Comparison of ENCODE assay signal across 8 cellular contexts in genomic region chr22:45240137-45240809, GRCh38. TPM values are rescaled to one million over a fixed set of nuclear protein-coding genes. Genes with fewer than 3 reads are reported as not detected.
DNase-seq lines count a peak whose midpoint lies in the region; ATAC-seq and TF ChIP-seq lines count a peak whose summit lies in the region.

No MANE protein-coding gene starts in this region.

- peak; percentile 28 for DNase-seq in M059J (ENCODE audit: low read depth)
- DNase-seq in activated naive CD4-positive, alpha-beta T cell treated with anti-CD3 and anti-CD28 coated beads for 36 hours: peak; percentile 34
- no peak for DNase-seq in left ventricle myocardium superior
- no peak for DNase-seq in sciatic nerve (ENCODE audit: low spot score)
- DNase-seq in GF-D8 (lab: John Stamatoyannopoulos, UW): no peak
- no peak for DNase-seq in central memory CD4-positive, alpha-beta T cell
- DNase-seq in middle frontal gyrus (ENCODE audit: extremely low spot score, low spot score): no peak

- peaks cover 29% of the 10 kb centered on the region for H3K4me1 Mint-ChIP-seq in activated naive CD4-positive, alpha-beta T cell treated with anti-CD3 and anti-CD28 coated beads for 36 hours (ENCODE audit: low read depth)

- H3K27me3 Mint-ChIP-seq in activated naive CD4-positive, alpha-beta T cell treated with anti-CD3 and anti-CD28 coated beads for 36 hours (ENCODE audit: low read depth): no peaks in the 10 kb centered on the region

- H3K9me3 Mint-ChIP-seq in activated naive CD4-positive, alpha-beta T cell treated with anti-CD3 and anti-CD28 coated beads for 36 hours: no peaks in the 10 kb centered on the region

- peak overlapping the region; percentile 87 for H3K4me3 Mint-ChIP-seq in activated naive CD4-positive, alpha-beta T cell treated with anti-CD3 and anti-CD28 coated beads for 36 hours

- ATAC-seq in left ventricle myocardium superior (peak; percentile 11), sciatic nerve (peak; percentile 18)

- CTCF ChIA-PET in activated naive CD4-positive, alpha-beta T cell treated with anti-CD3 and anti-CD28 coated beads for 36 hours (lab: Charles Lee): no interaction called here

- peak overlapping the region; percentile 47 for H3K27ac Mint-ChIP-seq in activated naive CD4-positive, alpha-beta T cell treated with anti-CD3 and anti-CD28 coated beads for 36 hours

- intact Hi-C loops in activated naive CD4-positive, alpha-beta T cell treated with anti-CD3 and anti-CD28 coated beads for 36 hours (cut with micrococcal nuclease): loop anchor here (2.0 to 10.0 kb wide), 2 partner anchors 77 to 135 kb away; partner anchors contain the start of gene NUP50
- intact Hi-C loops in left ventricle myocardium superior (cut with micrococcal nuclease): no loop called here
- intact Hi-C loops in sciatic nerve (cut with DNase I): no loop called here

- H3K36me3 Mint-ChIP-seq in activated naive CD4-positive, alpha-beta T cell treated with anti-CD3 and anti-CD28 coated beads for 36 hours (ENCODE audit: low read depth): peaks cover 3% of the 10 kb centered on the region

- TF ChIP-seq POLR2A in GM18526 (IDR thresholded peaks at IDR 0.05; ENCODE audit: extremely low read depth, insufficient read length): peak; percentile 4

RNA-seq across cellular contexts. Expression of gene KIAA0930, which starts 0.4 kb away (rescaled TPM):
- total RNA-seq in M059J (2014; rRNA removed; shearing (Covaris generic)): 19.1 and 27.5 TPM in 2 replicates
- 10 to 100 TPM; 16.6 to 19.5 TPM for total RNA-seq in activated naive CD4-positive, alpha-beta T cell treated with anti-CD3 and anti-CD28 coated beads for 36 hours
- total RNA-seq in left ventricle myocardium superior: 24.1 TPM
- total RNA-seq in sciatic nerve: 119 TPM

RNA-seq across cellular contexts. Expression of gene UPK3A, which starts 44.5 kb away (rescaled TPM):
- not detected in 2 replicates for total RNA-seq in M059J (2014; rRNA removed; shearing (Covaris generic))
- not detected for total RNA-seq in activated naive CD4-positive, alpha-beta T cell treated with anti-CD3 and anti-CD28 coated beads for 36 hours
- total RNA-seq in left ventricle myocardium superior (0.25 TPM), sciatic nerve (not detected)

Comparison
In these comparisons a context has a peak if more than half of its experiments do, and no peak if none do; other contexts are left out.
1. DNase-seq: peak in M059J (single experiment) and activated naive CD4-positive, alpha-beta T cell treated with anti-CD3 and anti-CD28 coated beads for 36 hours (single experiment); none in left ventricle myocardium superior (single experiment), sciatic nerve (single experiment), GF-D8 (single experiment), central memory CD4-positive, alpha-beta T cell (single experiment) and middle frontal gyrus (single experiment).